ENCODE assay signal across 17 cellular contexts in the genomic region with DNA sequence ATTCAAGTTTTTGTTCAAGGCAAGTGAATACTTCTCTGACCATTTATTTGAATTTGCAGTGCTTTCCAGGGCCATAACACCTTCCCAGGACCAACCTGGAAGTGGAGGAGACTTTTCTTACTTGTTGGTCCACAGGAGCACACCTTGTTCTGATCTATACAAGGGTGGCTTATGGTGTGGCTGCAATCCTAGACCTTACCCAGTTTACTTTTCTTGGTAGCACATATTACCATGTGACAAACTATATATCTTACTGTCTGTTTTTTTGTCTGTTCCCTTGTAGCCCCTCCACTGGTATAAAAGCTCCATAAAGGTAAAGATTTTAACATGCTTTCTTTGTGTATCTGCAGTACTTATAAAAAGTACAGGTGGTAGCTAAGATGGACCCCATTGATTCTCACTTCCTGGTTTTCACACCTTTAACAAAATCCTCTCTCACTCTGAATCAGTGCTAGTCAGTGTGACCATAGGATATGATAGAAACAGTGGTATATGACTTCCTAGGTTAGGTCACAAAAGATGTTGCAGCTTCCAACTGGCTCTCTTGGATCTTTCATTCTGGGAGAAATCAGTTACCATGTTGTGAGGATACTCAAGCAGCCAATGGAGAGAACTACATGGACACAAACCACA. TPM values are rescaled to one million over a fixed set of nuclear protein-coding genes. Genes with fewer than 3 reads are reported as not detected.
DNase-seq lines count a peak whose midpoint lies in the region; ATAC-seq and TF ChIP-seq lines count a peak whose summit lies in the region.
"Had no signal": no experiment of that assay in that cellular context is flagged by ENCODE, and none has a peak within 500 bp of the region (broad histone marks: within the 10 kb centered on the region; RNA-seq: fewer than 3 reads in every experiment).

No MANE protein-coding gene starts in this region.

- no peaks in the 10 kb centered on the region for H3K36me3 ChIP-seq in neural cell (ENCODE audit: insufficient read depth, low read length)
- H3K36me3 ChIP-seq: neutrophil had no signal

- H3K9me2 ChIP-seq in neural cell (ENCODE audit: insufficient read depth, low read length), result no peaks in the 10 kb centered on the region

- no peak overlapping the region for H3K4me2 ChIP-seq in neural cell (ENCODE audit: low read length)

- H3K4me3 ChIP-seq in neural cell (ENCODE audit: low read length), result no peak overlapping the region

- H2AFZ ChIP-seq in neural cell (ENCODE audit: low read depth, low read length), result no peak overlapping the region

- no peaks in the 10 kb centered on the region for H3K9me3 Mint-ChIP-seq in activated CD4-positive, alpha-beta T cell treated with anti-CD3 and anti-CD28 coated beads for 36 hours (ENCODE audit: low read depth)
- H3K9me3 Mint-ChIP-seq: activated B cell treated with CpG ODN at 0.5 μM for 24 hours had no signal

- H3K27ac ChIP-seq in neural cell (ENCODE audit: low read length), result peak overlapping the region; percentile 89
- H3K27ac ChIP-seq: neutrophil had no signal

- no peaks in the 10 kb centered on the region for H3K4me1 Mint-ChIP-seq in activated CD4-positive, alpha-beta T cell treated with anti-CD3 and anti-CD28 coated beads for 36 hours
- H3K4me1 Mint-ChIP-seq: activated B cell treated with CpG ODN at 0.5 μM for 24 hours had no signal

- no peak overlapping the region for H3K4me3 Mint-ChIP-seq in activated CD4-positive, alpha-beta T cell treated with anti-CD3 and anti-CD28 coated beads for 36 hours
- H3K4me3 Mint-ChIP-seq: activated B cell treated with CpG ODN at 0.5 μM for 24 hours; activated naive CD8-positive, alpha-beta T cell had no signal

- H3K27me3 ChIP-seq in neural cell (ENCODE audit: insufficient read depth, low read depth, low read length), result no peaks in the 10 kb centered on the region
- H3K27me3 ChIP-seq: neutrophil had no signal

- no peaks in the 10 kb centered on the region for H3K79me2 ChIP-seq in neural cell (replicated peaks; ENCODE audit: insufficient read depth, low read length)

- DNase-seq in activated gamma-delta T cell (lab: John Stamatoyannopoulos, UW) (no peak), NCI-H69 (lab: John Stamatoyannopoulos, UW) (no peak), GF-D8 (lab: John Stamatoyannopoulos, UW) (no peak)
- no peak for DNase-seq in activated CD4-positive, alpha-beta T cell treated with anti-CD3 and anti-CD28 coated beads for 36 hours
- DNase-seq: activated B cell treated with CpG ODN at 0.5 μM for 24 hours; activated CD8-positive, alpha-beta memory T cell treated with anti-CD3 and anti-CD28 coated beads, Interleukin-2, amount 50 U/mL, for 48 hours; C1 segment of cervical spinal cord; foreskin fibroblast; MM.1S; OCI-M1 had no signal

- no peak for TF ChIP-seq EP300 in neural cell (conservative IDR thresholded peaks at IDR 0.05; ENCODE audit: poor library complexity, severe bottlenecking)

- H4K20me1 ChIP-seq in neural cell (ENCODE audit: insufficient read depth), result no peaks in the 10 kb centered on the region

- CTCF ChIA-PET in activated CD4-positive, alpha-beta T cell treated with anti-CD3 and anti-CD28 coated beads for 36 hours (lab: Charles Lee), result interaction anchor here (0.9 to 7.6 kb wide), 3 partner anchors 9 to 207 kb away, joined by 3 to 85 read pairs (median 4); a partner anchor contains a TSS

- POLR2A ChIA-PET in activated CD4-positive, alpha-beta T cell treated with anti-CD3 and anti-CD28 coated beads for 36 hours (lab: Charles Lee), result no interaction called here

- no peaks in the 10 kb centered on the region for H3K9me3 ChIP-seq in neural cell (ENCODE audit: low read length)
- H3K9me3 ChIP-seq: neutrophil had no signal

- H3K27ac Mint-ChIP-seq in activated CD4-positive, alpha-beta T cell treated with anti-CD3 and anti-CD28 coated beads for 36 hours, result no peak overlapping the region
- H3K27ac Mint-ChIP-seq: activated B cell treated with CpG ODN at 0.5 μM for 24 hours; activated naive CD8-positive, alpha-beta T cell had no signal

- H3K9ac ChIP-seq in neural cell (ENCODE audit: low read length), result no peak overlapping the region

- H3K27me3 Mint-ChIP-seq in activated CD4-positive, alpha-beta T cell treated with anti-CD3 and anti-CD28 coated beads for 36 hours, result peaks cover 8% of the 10 kb centered on the region

- no peaks in the 10 kb centered on the region for H3K36me3 Mint-ChIP-seq in activated CD4-positive, alpha-beta T cell treated with anti-CD3 and anti-CD28 coated beads for 36 hours (ENCODE audit: low read depth)
- H3K36me3 Mint-ChIP-seq: activated naive CD8-positive, alpha-beta T cell had no signal

- TF ChIP-seq RAD21 in neural cell (conservative IDR thresholded peaks at IDR 0.05), result no peak

- H3F3A ChIP-seq in neural cell (ENCODE audit: insufficient read depth, low read length, poor library complexity, severe bottlenecking), result peaks cover 6% of the 10 kb centered on the region

- intact Hi-C loops in activated CD4-positive, alpha-beta T cell treated with anti-CD3 and anti-CD28 coated beads for 36 hours (cut with DNase I, micrococcal nuclease), result loop anchor here (5.0 to 10.0 kb wide), 4 partner anchors 225 to 825 kb away; a partner anchor contains a TSS

- no peak for TF ChIP-seq CTCF in neural cell (IDR thresholded peaks at IDR 0.05; ENCODE audit: poor library complexity, severe bottlenecking)

- peak; percentile 81 for ATAC-seq in GM18907 (IDR thresholded peaks at IDR 0.05; ENCODE audit: unreplicated experiment)
- ATAC-seq in GM21529 (IDR thresholded peaks at IDR 0.05; ENCODE audit: unreplicated experiment), result peak; percentile 59
- ATAC-seq in HG03066 (IDR thresholded peaks at IDR 0.05; ENCODE audit: low read depth, unreplicated experiment), result peak; percentile 50
- no peak for ATAC-seq in activated CD4-positive, alpha-beta T cell treated with anti-CD3 and anti-CD28 coated beads for 36 hours

TF ChIP-seq in neural cell, 6 proteins besides CTCF, POLR2A, EP300 and RAD21:
- no peak for TF ChIP-seq TAF1 (IDR thresholded peaks at IDR 0.05; ENCODE audit: low read depth)
- TF ChIP-seq, protein P1, sequence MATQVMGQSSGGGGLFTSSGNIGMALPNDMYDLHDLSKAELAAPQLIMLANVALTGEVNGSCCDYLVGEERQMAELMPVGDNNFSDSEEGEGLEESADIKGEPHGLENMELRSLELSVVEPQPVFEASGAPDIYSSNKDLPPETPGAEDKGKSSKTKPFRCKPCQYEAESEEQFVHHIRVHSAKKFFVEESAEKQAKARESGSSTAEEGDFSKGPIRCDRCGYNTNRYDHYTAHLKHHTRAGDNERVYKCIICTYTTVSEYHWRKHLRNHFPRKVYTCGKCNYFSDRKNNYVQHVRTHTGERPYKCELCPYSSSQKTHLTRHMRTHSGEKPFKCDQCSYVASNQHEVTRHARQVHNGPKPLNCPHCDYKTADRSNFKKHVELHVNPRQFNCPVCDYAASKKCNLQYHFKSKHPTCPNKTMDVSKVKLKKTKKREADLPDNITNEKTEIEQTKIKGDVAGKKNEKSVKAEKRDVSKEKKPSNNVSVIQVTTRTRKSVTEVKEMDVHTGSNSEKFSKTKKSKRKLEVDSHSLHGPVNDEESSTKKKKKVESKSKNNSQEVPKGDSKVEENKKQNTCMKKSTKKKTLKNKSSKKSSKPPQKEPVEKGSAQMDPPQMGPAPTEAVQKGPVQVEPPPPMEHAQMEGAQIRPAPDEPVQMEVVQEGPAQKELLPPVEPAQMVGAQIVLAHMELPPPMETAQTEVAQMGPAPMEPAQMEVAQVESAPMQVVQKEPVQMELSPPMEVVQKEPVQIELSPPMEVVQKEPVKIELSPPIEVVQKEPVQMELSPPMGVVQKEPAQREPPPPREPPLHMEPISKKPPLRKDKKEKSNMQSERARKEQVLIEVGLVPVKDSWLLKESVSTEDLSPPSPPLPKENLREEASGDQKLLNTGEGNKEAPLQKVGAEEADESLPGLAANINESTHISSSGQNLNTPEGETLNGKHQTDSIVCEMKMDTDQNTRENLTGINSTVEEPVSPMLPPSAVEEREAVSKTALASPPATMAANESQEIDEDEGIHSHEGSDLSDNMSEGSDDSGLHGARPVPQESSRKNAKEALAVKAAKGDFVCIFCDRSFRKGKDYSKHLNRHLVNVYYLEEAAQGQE (IDR thresholded peaks at IDR 0.05; ENCODE audit: borderline replicate concordance), result no peak

RNA-seq across cellular contexts. Expression of a gene that starts 5.6 kb away (rescaled TPM):
- polyA plus RNA-seq in neural cell, result 0.11 and 0.56 TPM in 2 replicates
- 0.23 TPM in 1 of 2 replicates, not detected in the other for polyA minus RNA-seq in neural cell
- total RNA-seq in activated CD4-positive, alpha-beta T cell treated with anti-CD3 and anti-CD28 coated beads for 36 hours, result not detected
- total RNA-seq: activated B cell treated with CpG ODN at 0.5 μM for 24 hours, lung microvascular endothelial cell had no signal

RNA-seq across cellular contexts. Expression of a gene that starts 45.3 kb away (rescaled TPM):
- 23.1 and 28.1 TPM in 2 replicates for polyA plus RNA-seq in neural cell
- polyA minus RNA-seq in neural cell, result 16.9 and 22.2 TPM in 2 replicates
- 1 to 10 TPM; 4.5 to 4.9 TPM for total RNA-seq in activated CD4-positive, alpha-beta T cell treated with anti-CD3 and anti-CD28 coated beads for 36 hours
